Comparison of ENCODE assay signal across 12 cellular contexts in genomic region chr1:59015708-59016107, GRCh38.
DNase-seq lines count a peak whose midpoint lies in the region; ATAC-seq lines count a peak whose summit lies in the region.
"Had no signal": no experiment of that assay in that cellular context is flagged by ENCODE, and none has a peak within 500 bp of the region (broad histone marks: within the 10 kb centered on the region; RNA-seq: fewer than 3 reads in every experiment).

No MANE protein-coding gene starts in this region.

- in situ Hi-C loops in G401 (cut with HindIII; ENCODE audit: low sequenced_read_pairs), result no loop called here

- H3K9ac ChIP-seq in skeletal muscle satellite cell (ENCODE audit: low read depth, low read length), result peak overlapping the region; percentile 25

- H3K27me3 ChIP-seq in skeletal muscle satellite cell (ENCODE audit: control insufficient read depth, insufficient read depth, low read length), result no peaks in the 10 kb centered on the region
- H3K27me3 ChIP-seq: body of pancreas, heart left ventricle had no signal

- no peaks in the 10 kb centered on the region for H3K36me3 ChIP-seq in skeletal muscle satellite cell (ENCODE audit: insufficient read depth, low read length)
- H3K36me3 ChIP-seq: heart left ventricle had no signal

- H3K9me3 ChIP-seq in skeletal muscle satellite cell (replicated peaks; ENCODE audit: low read length), result no peaks in the 10 kb centered on the region
- H3K9me3 ChIP-seq: body of pancreas had no signal

- no peak for ATAC-seq in HG03196 (IDR thresholded peaks at IDR 0.05; ENCODE audit: unreplicated experiment)
- ATAC-seq: body of pancreas, heart left ventricle had no signal

- peak overlapping the region; percentile 17 for H3K4me2 ChIP-seq in skeletal muscle satellite cell (ENCODE audit: low read length)

- H3K4me3 ChIP-seq in skeletal muscle satellite cell (ENCODE audit: low read length), result no peak overlapping the region
- H3K4me3 ChIP-seq: body of pancreas, heart left ventricle had no signal

- peak; percentile 4 for DNase-seq in DMS 273 (lab: John Stamatoyannopoulos, UW; ENCODE audit: unreplicated experiment)
- DNase-seq in DMS 273 treated with DMSO at 0.1 percent for 48 hours (lab: John Stamatoyannopoulos, UW), result no peak
- peak; percentile 31 for DNase-seq in T1000 (lab: John Stamatoyannopoulos, UW)
- peak; percentile 35 for DNase-seq in fibroblast of the conjunctiva (ENCODE audit: low read depth)
- no peak for DNase-seq in ecto neural progenitor cell (ENCODE audit: low spot score)
- DNase-seq in G401 (ENCODE audit: low spot score), result no peak
- DNase-seq: body of pancreas; heart left ventricle; small intestine; stimulated activated CD8-positive, alpha-beta memory T cell treated with anti-CD3 and anti-CD28 coated beads, Interleukin-4, amount 100 ng/mL, for 48 hours had no signal

- H3K4me1 ChIP-seq in skeletal muscle satellite cell (ENCODE audit: control insufficient read depth, insufficient read depth, low read length), result peaks cover 60% of the 10 kb centered on the region

Comparison
In these comparisons a context has a peak if more than half of its experiments do, and no peak if none do; other contexts are left out.
1. DNase-seq: peak in DMS 273 (single experiment), T1000 (single experiment) and fibroblast of the conjunctiva (single experiment); none in DMS 273 treated with DMSO at 0.1 percent for 48 hours (single experiment), ecto neural progenitor cell (single experiment) and G401 (single experiment).